In the genomic region with DNA sequence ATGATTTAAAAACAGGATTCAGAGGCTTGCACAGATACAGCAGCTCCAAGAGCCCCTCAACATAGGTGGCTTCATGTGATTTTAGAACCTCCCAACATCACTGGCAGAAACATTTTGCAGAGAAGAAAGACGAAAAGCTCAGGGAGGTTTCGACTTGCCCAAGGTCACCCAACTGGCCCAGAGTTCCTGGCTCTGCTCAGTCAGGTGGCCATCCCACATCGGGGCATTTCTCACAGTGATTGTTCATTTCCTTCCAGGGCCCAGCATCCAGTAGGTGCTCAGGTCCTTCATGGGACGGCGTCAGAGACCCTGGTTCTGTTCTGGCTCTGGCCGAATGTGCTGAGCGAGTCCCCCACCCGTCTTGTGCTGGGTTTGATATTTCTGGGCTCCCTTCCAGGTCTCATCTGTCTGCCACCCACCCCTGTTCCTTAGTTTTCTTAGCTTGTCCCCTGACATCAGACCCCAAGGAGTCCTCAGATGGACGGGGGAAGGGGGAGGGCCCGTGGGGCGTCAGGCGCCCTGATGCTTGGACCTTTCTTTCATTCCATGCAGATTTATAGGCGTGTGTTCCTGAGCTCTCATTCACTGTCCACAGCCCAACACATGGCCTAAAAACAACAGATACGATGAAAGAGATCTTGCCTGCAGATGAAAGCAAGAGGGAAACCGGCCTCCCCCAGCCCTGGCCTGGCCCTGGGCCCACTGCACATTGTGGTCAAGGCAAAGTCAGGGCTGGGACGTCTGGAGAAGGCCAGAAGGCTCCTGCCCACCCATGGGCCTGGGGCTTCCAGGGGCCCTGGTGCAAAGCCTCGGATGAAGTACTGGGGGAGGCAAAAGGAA, we compare ENCODE assay signal across 30 cellular contexts.
A peak's percentile ranks its signal among the peaks of the same experiment; 100 is the strongest.
DNase-seq lines count a peak whose midpoint lies in the region; ATAC-seq, FAIRE-seq and TF ChIP-seq lines count a peak whose summit lies in the region.
"Had no signal": no experiment of that assay in that cellular context is flagged by ENCODE, and none has a peak within 500 bp of the region (broad histone marks: within the 10 kb centered on the region; RNA-seq: fewer than 3 reads in every experiment).

No MANE protein-coding gene starts in this region.

- ATAC-seq in sciatic nerve (no peak), HG03196 (IDR thresholded peaks at IDR 0.05; ENCODE audit: unreplicated experiment) (no peak)
- ATAC-seq: A549; esophagus mucosa; mucosa of descending colon; natural killer cell treated with Interleukin-12 subunit alpha and Interleukin-12 subunit beta and Interleukin-15 and Interleukin-18, amount 100 ng/mL, for 72 hours; stimulated activated naive B cell treated with anti-CD40 and anti-IgM and Interleukin-4, amounts not matched to agents 10 μg/mL and 1 μg/mL and 100 μg/mL, for 72 hours had no signal

- H3K9me3 ChIP-seq in kidney (ENCODE audit: control insufficient read depth in 1 of 2, low read length in 2 of 2) (no peaks in the 10 kb centered on the region), left ventricle myocardium inferior (replicated peaks) (no peaks in the 10 kb centered on the region)
- H3K9me3 ChIP-seq: A549, mucosa of descending colon had no signal

- TF ChIP-seq CTCF in astrocyte of the spinal cord (IDR thresholded peaks at IDR 0.05; ENCODE audit: low read depth, low read length) (no peak), kidney (IDR thresholded peaks at IDR 0.05; ENCODE audit: borderline replicate concordance, extremely low read depth, insufficient read depth) (no peak), left ventricle myocardium inferior (IDR thresholded peaks at IDR 0.05; ENCODE audit: borderline replicate concordance) (no peak)

- H3K9ac ChIP-seq in kidney (ENCODE audit: low read length in 2 of 2), result no peak overlapping the region

- DNase-seq in D341Med (ENCODE audit: low spot score) (peak; percentile 12), astrocyte of the spinal cord (ENCODE audit: low read depth, low spot score) (peak; percentile 7), kidney (peak; percentile 37), sciatic nerve (ENCODE audit: low spot score) (peak; percentile 23), left ventricle myocardium inferior (no peak), medulla oblongata (ENCODE audit: extremely low spot score) (no peak), NCI-H446 treated with DMSO at 0.1 percent for 48 hours (lab: John Stamatoyannopoulos, UW) (no peak)
- DNase-seq: activated CD4-positive, alpha-beta T cell treated with anti-CD3 and anti-CD28 coated beads for 4 hours; activated CD8-positive, alpha-beta memory T cell treated with anti-CD3 and anti-CD28 coated beads for 24 hours; activated T-cell treated with anti-CD3 and anti-CD28 coated beads for 4 hours; AML-193; CD8-positive, alpha-beta memory T cell; DMS 273 treated with DMSO at 0.1 percent for 48 hours; glutamatergic neuron; KBM-7; NCI-H1092 treated with DMSO at 0.1 percent for 48 hours; NCI-H1930; NCI-H526; NK-92 treated with Interleukin-12 subunit alpha and Interleukin-12 subunit beta, amount 100 ng/mL, for 24 hours; stimulated activated naive B cell treated with anti-CD40 and anti-IgM and Interleukin-4, amounts not matched to agents 10 μg/mL and 1 μg/mL and 100 μg/mL, for 72 hours; T-helper 2 cell had no signal

- intact Hi-C loops in kidney (cut with DNase I) (no loop called here), sciatic nerve (cut with DNase I) (no loop called here), left ventricle myocardium inferior (cut with micrococcal nuclease) (no loop called here)

- no peak overlapping the region for H3K27ac ChIP-seq in kidney (ENCODE audit: low read depth in 2 of 2, low read length in 2 of 2)
- H3K27ac ChIP-seq in left ventricle myocardium inferior (replicated peaks), result no peak overlapping the region
- H3K27ac ChIP-seq: A549, SK-N-MC, skin epidermis had no signal

- in situ Hi-C loops in astrocyte of the spinal cord (cut with HindIII; ENCODE audit: low sequenced_read_pairs), result no loop called here

- FAIRE-seq in kidney (lab: Jason Lieb, UNC), result no peak
- FAIRE-seq: A549, colon, GM18507 had no signal

- H3K36me3 ChIP-seq in kidney (ENCODE audit: control insufficient read depth in 1 of 2, insufficient read depth in 2 of 2, low read length in 2 of 2) (no peaks in the 10 kb centered on the region), left ventricle myocardium inferior (no peaks in the 10 kb centered on the region)

- peaks cover 48% of the 10 kb centered on the region for H3K27me3 ChIP-seq in left ventricle myocardium inferior (ENCODE audit: low read depth)

- no peak overlapping the region for H3K4me3 ChIP-seq in astrocyte of the spinal cord (ENCODE audit: low read depth, low read length)
- H3K4me3 ChIP-seq in kidney (ENCODE audit: low read length in 2 of 2), result no peak overlapping the region
- no peak overlapping the region for H3K4me3 ChIP-seq in left ventricle myocardium inferior
- H3K4me3 ChIP-seq: A549, mucosa of descending colon, SK-N-MC, skin epidermis had no signal

- H3K4me1 ChIP-seq in kidney (ENCODE audit: control insufficient read depth in 1 of 2, insufficient read depth in 1 of 2, low read depth in 1 of 2, low read length in 2 of 2), result no peaks in the 10 kb centered on the region
- no peaks in the 10 kb centered on the region for H3K4me1 ChIP-seq in left ventricle myocardium inferior

Comparison
In these comparisons a context has a peak if more than half of its experiments do, and no peak if none do; other contexts are left out.
1. DNase-seq: peak in D341Med (single experiment), astrocyte of the spinal cord (single experiment), kidney (single experiment) and sciatic nerve (single experiment); none in left ventricle myocardium inferior (single experiment), medulla oblongata (single experiment) and NCI-H446 treated with DMSO at 0.1 percent for 48 hours (single experiment).